In genomic region chr1:89199515-89199914, GRCh38 we compare ENCODE assay signal across 11 cellular contexts. TPM values are rescaled to one million over a fixed set of nuclear protein-coding genes. Genes with fewer than 3 reads are reported as not detected.
DNase-seq lines count a peak whose midpoint lies in the region; ATAC-seq and TF ChIP-seq lines count a peak whose summit lies in the region.
"Had no signal": no experiment of that assay in that cellular context is flagged by ENCODE, and none has a peak within 500 bp of the region (broad histone marks: within the 10 kb centered on the region; RNA-seq: fewer than 3 reads in every experiment).

No MANE protein-coding gene starts in this region.

- no peak for ATAC-seq in left ventricle myocardium superior
- ATAC-seq in activated naive CD4-positive, alpha-beta T cell treated with anti-CD3 and anti-CD28 coated beads, Interleukin-2, amount 50 U/mL, for 72 hours = no peak
- peak; percentile 19 for ATAC-seq in memory B cell (ENCODE audit: low read depth)

- no peak overlapping the region for H2AFZ ChIP-seq in mesenchymal stem cell (ENCODE audit: low read depth, low read length)

- no peak for TF ChIP-seq POLR2A in transverse colon (IDR thresholded peaks at IDR 0.05)

- H2BK5ac ChIP-seq in mesenchymal stem cell (ENCODE audit: low read depth, low read length, poor library complexity, severe bottlenecking) = no peak overlapping the region

- no peak overlapping the region for H3K4ac ChIP-seq in mesenchymal stem cell (ENCODE audit: low read depth in 1 of 2, low read length in 2 of 2)

- no peak overlapping the region for H3K4me2 ChIP-seq in mesenchymal stem cell (ENCODE audit: low read length, poor library complexity, severe bottlenecking)

- peaks cover 6 to 7% of the 10 kb centered on the region in 2 donors for H3K9me3 Mint-ChIP-seq in activated naive CD4-positive, alpha-beta T cell treated with anti-CD3 and anti-CD28 coated beads, Interleukin-2, amount 50 U/mL, for 72 hours
- peaks cover 5% of the 10 kb centered on the region for H3K9me3 Mint-ChIP-seq in memory B cell

- no peak for TF ChIP-seq EP300 in transverse colon (IDR thresholded peaks at IDR 0.05; ENCODE audit: low read depth)

- peak overlapping the region; percentile 59 for H3K27ac ChIP-seq in cardiac muscle cell
- H3K27ac ChIP-seq in transverse colon = peak overlapping the region; percentile 74 to 82 (median 78)
- H3K27ac ChIP-seq in mesenchymal stem cell (ENCODE audit: low read length, poor library complexity, severe bottlenecking) = no peak overlapping the region

- H3K27me3 Mint-ChIP-seq in memory B cell = no peaks in the 10 kb centered on the region

- H2BK15ac ChIP-seq in mesenchymal stem cell (ENCODE audit: low read depth, poor library complexity, severe bottlenecking) = no peak overlapping the region

- H3K9me3 ChIP-seq in cardiac muscle cell (ENCODE audit: low read depth) = no peaks in the 10 kb centered on the region
- H3K9me3 ChIP-seq in transverse colon = peaks cover 0 to 3% of the 10 kb centered on the region in 2 donors
- no peaks in the 10 kb centered on the region for H3K9me3 ChIP-seq in mesenchymal stem cell (ENCODE audit: control insufficient read depth, low read length)

- H3K36me3 ChIP-seq in cardiac muscle cell = no peaks in the 10 kb centered on the region
- no peaks in the 10 kb centered on the region for H3K36me3 ChIP-seq in transverse colon
- H3K36me3 ChIP-seq in H7 (replicated peaks; ENCODE audit: control insufficient read depth, insufficient read depth, low read length) = no peaks in the 10 kb centered on the region
- H3K36me3 ChIP-seq in mesenchymal stem cell (ENCODE audit: control insufficient read depth in 1 of 2, insufficient read depth in 2 of 2, low read depth in 1 of 2, low read length in 2 of 2) = no peaks in the 10 kb centered on the region

- no peak overlapping the region for H3K14ac ChIP-seq in mesenchymal stem cell (ENCODE audit: low read length in 2 of 2)

- H4K91ac ChIP-seq in mesenchymal stem cell (ENCODE audit: low read length) = no peak overlapping the region

- no peak overlapping the region for H3K18ac ChIP-seq in mesenchymal stem cell (ENCODE audit: low read depth in 1 of 2, low read length in 2 of 2)

- no peaks in the 10 kb centered on the region for H3K79me1 ChIP-seq in mesenchymal stem cell (replicated peaks; ENCODE audit: low read length, poor library complexity, severe bottlenecking)

- H2BK12ac ChIP-seq in mesenchymal stem cell (ENCODE audit: low read length in 2 of 2) = no peak overlapping the region

- WGBS in transverse colon (ENCODE audit: low coverage in 1 of 2), 2 donors = 35 to 41% methylated on average over 1 of the region's 1 CpG
- WGBS in mesenchymal stem cell = no CpG with 5 or more reads among the region's 1 CpG

- H3K36me3 Mint-ChIP-seq in activated naive CD4-positive, alpha-beta T cell treated with anti-CD3 and anti-CD28 coated beads, Interleukin-2, amount 50 U/mL, for 72 hours = peaks cover 33 to 42% of the 10 kb centered on the region in 2 donors
- H3K36me3 Mint-ChIP-seq in memory B cell = peaks cover 11% of the 10 kb centered on the region

- peak overlapping the region; percentile 99 for H3K27ac Mint-ChIP-seq in activated naive CD4-positive, alpha-beta T cell treated with anti-CD3 and anti-CD28 coated beads, Interleukin-2, amount 50 U/mL, for 72 hours
- H3K27ac Mint-ChIP-seq in memory B cell = peak overlapping the region; percentile 94

- H2AK5ac ChIP-seq in mesenchymal stem cell (ENCODE audit: low read length, severe bottlenecking) = no peak overlapping the region

- intact Hi-C loops in left ventricle myocardium superior (cut with micrococcal nuclease) = no loop called here
- intact Hi-C loops in transverse colon (cut with DNase I; ENCODE audit: low total_unique reads) = no loop called here

- in situ Hi-C loops in transverse colon (cut with MboI; ENCODE audit: low pct_ligation_motif_present in 1 of 4, low pct_unique_long_range_greater_than_20kb in 1 of 4, low sequenced_read_pairs in 3 of 4) = no loop called here

- H3K4me3 Mint-ChIP-seq in memory B cell = peak overlapping the region; percentile 90

- H3K23ac ChIP-seq in mesenchymal stem cell (ENCODE audit: low read length in 2 of 2) = no peak overlapping the region

- TF ChIP-seq CTCF in cardiac muscle cell (IDR thresholded peaks at IDR 0.05; ENCODE audit: low read depth, low read length) (no peak), transverse colon (IDR thresholded peaks at IDR 0.05) (no peak)

- H3K4me3 ChIP-seq in cardiac muscle cell (peak overlapping the region; percentile 18), transverse colon (peak overlapping the region in 3 of 4 donors; percentile 38 to 47 (median 44)), H7 (ENCODE audit: insufficient read depth, low read depth, low read length) (no peak overlapping the region), mesenchymal stem cell (ENCODE audit: insufficient read depth in 1 of 2, low read depth in 1 of 2, low read length in 2 of 2) (no peak overlapping the region)

- H3K4me1 ChIP-seq in cardiac muscle cell (ENCODE audit: low read depth) (peaks cover 29% of the 10 kb centered on the region), transverse colon (peaks cover 0 to 14% (median 0%) of the 10 kb centered on the region in 4 donors), mesenchymal stem cell (ENCODE audit: control insufficient read depth, insufficient read depth, low read depth, low read length) (no peaks in the 10 kb centered on the region)

- no peak overlapping the region for H3K9ac ChIP-seq in mesenchymal stem cell (ENCODE audit: low read length)

- no peak overlapping the region for H4K8ac ChIP-seq in mesenchymal stem cell (ENCODE audit: low read length)

- DNase-seq in cardiac muscle cell (ENCODE audit: low read depth in 1 of 2, low spot score in 1 of 2) (no peak), left ventricle myocardium superior (no peak), memory B cell (ENCODE audit: low spot score in 2 of 2) (no peak), transverse colon (no peak), hepatic stellate cell (ENCODE audit: low spot score) (no peak), H7 (no peak), mesenchymal stem cell (no peak)
- DNase-seq in activated naive CD4-positive, alpha-beta T cell treated with anti-CD3 and anti-CD28 coated beads, Interleukin-2, amount 50 U/mL, for 72 hours (ENCODE audit: low spot score in 2 of 2) = no peak
- DNase-seq: activated gamma-delta T cell, islet precursor cell, NCI-H1105 treated with DMSO at 0.1 percent for 48 hours had no signal

- H2BK120ac ChIP-seq in mesenchymal stem cell (ENCODE audit: low read depth, low read length) = no peak overlapping the region

- peaks cover 19% of the 10 kb centered on the region for H3K4me1 Mint-ChIP-seq in memory B cell

- H3K27me3 ChIP-seq in cardiac muscle cell (no peaks in the 10 kb centered on the region), transverse colon (no peaks in the 10 kb centered on the region), H7 (ENCODE audit: control insufficient read depth, insufficient read depth, low read length) (no peaks in the 10 kb centered on the region), mesenchymal stem cell (ENCODE audit: control insufficient read depth in 1 of 2, insufficient read depth in 1 of 2, low read length in 2 of 2) (no peaks in the 10 kb centered on the region)

RNA-seq across cellular contexts. Expression of gene GBP4, which starts 0.8 kb away (rescaled TPM):
- total RNA-seq in cardiac muscle cell (1.4 and 5.5 TPM in 2 replicates), left ventricle myocardium superior (8.8 TPM), transverse colon (1 to 10 TPM in 2 of 4 donors, under 1 TPM in 1, not detected in 1; 1.00 to 3.8 (median 2.5) TPM)
- polyA plus RNA-seq in cardiac muscle cell = 1.0 and 2.6 TPM in 2 replicates
- 10 to 100 TPM; 32.5 to 37.2 TPM for total RNA-seq in activated naive CD4-positive, alpha-beta T cell treated with anti-CD3 and anti-CD28 coated beads, Interleukin-2, amount 50 U/mL, for 72 hours
- total RNA-seq in H7 (2014; rRNA removed; shearing (Covaris generic)) = 0.07 TPM in 1 of 2 replicates, not detected in the other
- 1.4 TPM for polyA plus RNA-seq in mesenchymal stem cell (2013, experiment 1 of 2)
- 1.6 TPM for polyA plus RNA-seq in mesenchymal stem cell (2013, experiment 2 of 2)

RNA-seq across cellular contexts. Expression of gene GBP7, which starts 23.7 kb away (rescaled TPM):
- total RNA-seq in cardiac muscle cell (not detected in 2 replicates), left ventricle myocardium superior (not detected), transverse colon (not detected)
- polyA plus RNA-seq in cardiac muscle cell = 0.49 and 0.71 TPM in 2 replicates
- total RNA-seq in activated naive CD4-positive, alpha-beta T cell treated with anti-CD3 and anti-CD28 coated beads, Interleukin-2, amount 50 U/mL, for 72 hours = not detected
- total RNA-seq in H7 (2014; rRNA removed; shearing (Covaris generic)) = not detected in 2 replicates
- polyA plus RNA-seq in mesenchymal stem cell (2013, experiment 1 of 2) = 0.01 TPM
- polyA plus RNA-seq in mesenchymal stem cell (2013, experiment 2 of 2) = not detected

Comparison
In these comparisons a context has a peak if more than half of its experiments do, and no peak if none do; other contexts are left out.
1. H3K4me3 ChIP-seq: peak in cardiac muscle cell (single experiment) and transverse colon (3 of 4); none in H7 (single experiment) and mesenchymal stem cell (0 of 2).